In genomic region chr2:145431181-145431951, GRCh38 we compare ENCODE assay signal across 9 cellular contexts.
DNase-seq lines count a peak whose midpoint lies in the region; FAIRE-seq and TF ChIP-seq lines count a peak whose summit lies in the region.
"Had no signal": no experiment of that assay in that cellular context is flagged by ENCODE, and none has a peak within 500 bp of the region (broad histone marks: within the 10 kb centered on the region; RNA-seq: fewer than 3 reads in every experiment).

No MANE protein-coding gene starts in this region.

- DNase-seq in NCI-H128 (lab: John Stamatoyannopoulos, UW; ENCODE audit: unreplicated experiment) = peak; percentile 73
- DNase-seq in NCI-H82 treated with DMSO at 0.1 percent for 48 hours (lab: John Stamatoyannopoulos, UW; ENCODE audit: unreplicated experiment) = peak; percentile 64
- DNase-seq in glutamatergic neuron = peak; percentile 23
- DNase-seq in HUDEP-2 (lab: John Stamatoyannopoulos, UW; ENCODE audit: unreplicated experiment in 76 of 76) = no peak
- DNase-seq in SKM-1 treated with dmso at 0.1 percent for 144 hours (lab: John Stamatoyannopoulos, UW; ENCODE audit: unreplicated experiment) = no peak
- DNase-seq in GM20000 (ENCODE audit: low spot score) = no peak
- DNase-seq in D721Med (ENCODE audit: insufficient read length, low spot score) = no peak
- DNase-seq: T-helper 17 cell had no signal

- H3K4me1 Mint-ChIP-seq in glutamatergic neuron (ENCODE audit: low read depth, unreplicated experiment) = peaks cover 7% of the 10 kb centered on the region
- H3K4me1 Mint-ChIP-seq: T-helper 17 cell had no signal

- peak; percentile 28 for TF ChIP-seq CTCF in C4-2B (conservative IDR thresholded peaks at IDR 0.05)
- no peak for TF ChIP-seq CTCF in glutamatergic neuron (IDR thresholded peaks at IDR 0.05; ENCODE audit: partially characterized antibody, unreplicated experiment)
- no peak for TF ChIP-seq CTCF in GM20000 (IDR thresholded peaks at IDR 0.05; ENCODE audit: extremely low read depth, missing control alignments)
- TF ChIP-seq CTCF in D721Med (IDR thresholded peaks at IDR 0.05; ENCODE audit: insufficient read depth, missing control alignments) = no peak

- H3K27me3 Mint-ChIP-seq in glutamatergic neuron (ENCODE audit: unreplicated experiment) = peaks cover 2% of the 10 kb centered on the region
- H3K27me3 Mint-ChIP-seq: T-helper 17 cell had no signal

- peak overlapping the region; percentile 46 for H3K27ac Mint-ChIP-seq in glutamatergic neuron (ENCODE audit: unreplicated experiment)
- H3K27ac Mint-ChIP-seq: T-helper 17 cell had no signal

- peaks cover 2% of the 10 kb centered on the region for H3K9me3 Mint-ChIP-seq in glutamatergic neuron (ENCODE audit: unreplicated experiment)

- H3K27ac ChIP-seq in C4-2B = no peak overlapping the region

- H3K36me3 Mint-ChIP-seq in glutamatergic neuron (ENCODE audit: unreplicated experiment) = peaks cover 5% of the 10 kb centered on the region

- H3K4me3 Mint-ChIP-seq in glutamatergic neuron (ENCODE audit: unreplicated experiment) = peak overlapping the region; percentile 7
- H3K4me3 Mint-ChIP-seq: T-helper 17 cell had no signal

- FAIRE-seq in D721Med (lab: Jason Lieb, UNC) = no peak

Comparison
In these comparisons a context has a peak if more than half of its experiments do, and no peak if none do; other contexts are left out.
1. DNase-seq: peak in NCI-H128 (single experiment), NCI-H82 treated with DMSO at 0.1 percent for 48 hours (single experiment) and glutamatergic neuron (single experiment); none in HUDEP-2 (0 of 76), SKM-1 treated with dmso at 0.1 percent for 144 hours (single experiment), GM20000 (single experiment) and D721Med (single experiment).